In genomic region chr22:50249382-50250248, GRCh38 we compare ENCODE assay signal across 6 cellular contexts. TPM values are rescaled to one million over a fixed set of nuclear protein-coding genes. Genes with fewer than 3 reads are reported as not detected.
A peak's percentile ranks its signal among the peaks of the same experiment; 100 is the strongest.
DNase-seq lines count a peak whose midpoint lies in the region; ATAC-seq and TF ChIP-seq lines count a peak whose summit lies in the region.

No MANE protein-coding gene starts in this region.

- H3K9me3 Mint-ChIP-seq in naive B cell, result no peaks in the 10 kb centered on the region

- DNase-seq in naive B cell, result no peak
- no peak for DNase-seq in NCI-H526 (lab: John Stamatoyannopoulos, UW)
- DNase-seq in RKO (ENCODE audit: low spot score), result no peak

- H3K27me3 ChIP-seq in DOHH2 (ENCODE audit: control insufficient read depth, low read length), result no peaks in the 10 kb centered on the region

- H3K27me3 Mint-ChIP-seq in naive B cell, result no peaks in the 10 kb centered on the region

- peak overlapping the region; percentile 96 for H3K4me2 ChIP-seq in DOHH2 (ENCODE audit: low read length)

- H3K4me1 Mint-ChIP-seq in naive B cell, result peaks cover 12 to 19% (median 18%) of the 10 kb centered on the region in 3 donors

- peak overlapping the region in 7 of 8 donors; percentile 45 to 81 (median 73) for H3K4me3 Mint-ChIP-seq in naive B cell

- peaks cover 41% of the 10 kb centered on the region for H3K4me1 ChIP-seq in DOHH2 (ENCODE audit: control insufficient read depth, low read length)

- peaks cover 34% of the 10 kb centered on the region for H3K79me2 ChIP-seq in DOHH2 (ENCODE audit: control insufficient read depth, low read length)

- peak overlapping the region; percentile 96 for H3K4me3 ChIP-seq in DOHH2 (ENCODE audit: low read length)

- H4K20me1 ChIP-seq in DOHH2 (ENCODE audit: control insufficient read depth, insufficient read depth, low read depth, low read length), result peaks cover 3% of the 10 kb centered on the region; the same call in 1 of the 2 replicates

- H3F3A ChIP-seq in DOHH2 (ENCODE audit: control insufficient read depth, insufficient read depth), result peaks cover 7% of the 10 kb centered on the region

- H3K27ac Mint-ChIP-seq in naive B cell, result no peak overlapping the region

- H3K36me3 Mint-ChIP-seq in naive B cell, result peaks cover 0 to 7% of the 10 kb centered on the region in 2 donors

- no peak for TF ChIP-seq CTCF in DOHH2 (IDR thresholded peaks at IDR 0.05; ENCODE audit: low read depth, low read length, poor library complexity, severe bottlenecking)
- no peak for TF ChIP-seq CTCF in VCaP (conservative IDR thresholded peaks at IDR 0.05)

- H3K27ac ChIP-seq in DOHH2 (ENCODE audit: low read depth, low read length), result no peak overlapping the region
- peak overlapping the region; percentile 84 for H3K27ac ChIP-seq in VCaP

- ATAC-seq in naive B cell (ENCODE audit: low read depth in 2 of 2), result no peak
- no peak for ATAC-seq in GM18858 (IDR thresholded peaks at IDR 0.05; ENCODE audit: unreplicated experiment)

- H3K36me3 ChIP-seq in DOHH2 (ENCODE audit: control insufficient read depth, low read length), result peaks cover 40% of the 10 kb centered on the region

- no peaks in the 10 kb centered on the region for H3K9me2 ChIP-seq in DOHH2 (replicated peaks; ENCODE audit: control insufficient read depth, low read length)

- no peaks in the 10 kb centered on the region for H3K9me3 ChIP-seq in DOHH2 (ENCODE audit: control insufficient read depth, insufficient read depth, low read length)

RNA-seq across cellular contexts. Expression of gene HDAC10, which starts 1.4 kb away (rescaled TPM):
- polyA plus RNA-seq in naive B cell (ENCODE audit: low read depth in 6 of 6), result 1 to 10 TPM; 4.6 to 8.2 (median 6.3) TPM

RNA-seq across cellular contexts. Expression of gene TUBGCP6, which starts 4.8 kb away (rescaled TPM):
- 10 to 100 TPM; 11.6 to 23.2 (median 14.2) TPM for polyA plus RNA-seq in naive B cell (ENCODE audit: low read depth in 6 of 6)

RNA-seq across cellular contexts. Expression of gene MAPK12, which starts 11.9 kb away (rescaled TPM):
- polyA plus RNA-seq in naive B cell (ENCODE audit: low read depth in 6 of 6), result under 1 TPM in 5 of 6 donors, not detected in 1; 0.04 to 0.19 (median 0.09) TPM

RNA-seq across cellular contexts. Expression of gene MAPK11, which starts 20.6 kb away (rescaled TPM):
- under 1 TPM in 3 of 6 donors, not detected in 3; 0.17 to 0.21 (median 0.19) TPM for polyA plus RNA-seq in naive B cell (ENCODE audit: low read depth in 6 of 6)

RNA-seq across cellular contexts. Expression of gene SELENOO, which starts 48.8 kb away (rescaled TPM):
- polyA plus RNA-seq in naive B cell (ENCODE audit: low read depth in 6 of 6), result 1 to 10 TPM; 2.9 to 6.8 (median 5.2) TPM
